ENCODE assay signal across 17 cellular contexts in genomic region chr5:167835146-167835545, GRCh38.
"Had no signal": no experiment of that assay in that cellular context is flagged by ENCODE, and none has a peak within 500 bp of the region (broad histone marks: within the 10 kb centered on the region; RNA-seq: fewer than 3 reads in every experiment).

No MANE protein-coding gene starts in this region.

- H3K27ac ChIP-seq: cardiac muscle cell, gastroesophageal sphincter, ovary, spleen, thoracic aorta, upper lobe of right lung had no signal

- H3K9me3 ChIP-seq: gastroesophageal sphincter, mucosa of descending colon, ovary, spleen, thoracic aorta, upper lobe of right lung had no signal

- H3K4me3 ChIP-seq: cardiac muscle cell, gastroesophageal sphincter, mucosa of descending colon, ovary, spleen, thoracic aorta, upper lobe of right lung had no signal

- ATAC-seq: gastroesophageal sphincter; mucosa of descending colon; sciatic nerve; stimulated activated naive B cell treated with anti-CD40 and anti-IgM and Interleukin-4, amounts not matched to agents 10 μg/mL and 1 μg/mL and 100 μg/mL, for 72 hours; upper lobe of right lung had no signal

- H3K27me3 ChIP-seq: cardiac muscle cell, gastroesophageal sphincter, ovary, spleen, upper lobe of right lung had no signal

- DNase-seq: activated CD4-positive, alpha-beta T cell treated with anti-CD3 and anti-CD28 coated beads, Interleukin-2, amount 50 U/mL, for 48 hours; activated gamma-delta T cell; amniotic stem cell; erythroblast; mucosa of descending colon; naive B cell; ovary; spleen; stimulated activated CD4-positive, alpha-beta T cell treated with anti-CD3 and anti-CD28 coated beads, Interleukin-4, amount 100 ng/mL, for 4 hours; stimulated activated naive B cell treated with anti-CD40 and anti-IgM and Interleukin-4, amounts not matched to agents 10 μg/mL and 1 μg/mL and 100 μg/mL, for 72 hours; SW 1271; T-helper 2 cell; upper lobe of right lung had no signal

- H3K36me3 ChIP-seq: cardiac muscle cell, gastroesophageal sphincter, ovary, spleen, thoracic aorta, upper lobe of right lung had no signal

- H3K4me1 ChIP-seq: gastroesophageal sphincter, spleen, upper lobe of right lung had no signal
